ENCODE assay signal across 26 cellular contexts in genomic region chrX:49197543-49198087, GRCh38. TPM values are rescaled to one million over a fixed set of nuclear protein-coding genes. Genes with fewer than 3 reads are reported as not detected.
"Had no signal": no experiment of that assay in that cellular context is flagged by ENCODE, and none has a peak within 500 bp of the region (broad histone marks: within the 10 kb centered on the region; RNA-seq: fewer than 3 reads in every experiment).

No MANE protein-coding gene starts in this region.

- ATAC-seq: activated CD8-positive, alpha-beta memory T cell treated with anti-CD3 and anti-CD28 coated beads, Interleukin-2, amount 10 ng/mL, durations not matched to agents 7 days and 5 days; activated CD8-positive, alpha-beta T cell treated with anti-CD3 and anti-CD28 coated beads for 36 hours; activated naive CD4-positive, alpha-beta T cell treated with anti-CD3 and anti-CD28 coated beads, Interleukin-2, amount 50 U/mL, for 72 hours; gastroesophageal sphincter; heart left ventricle; left cardiac atrium; stimulated activated naive CD8-positive, alpha-beta T cell treated with anti-CD3 and anti-CD28 coated beads, Interleukin-15, amount 100 ng/mL, for 72 hours had no signal

- H3K9me3 ChIP-seq: breast epithelium, colonic mucosa, gastroesophageal sphincter, heart left ventricle, transverse colon, vagina had no signal

- DNase-seq: activated B cell treated with CpG ODN at 0.5 μM for 24 hours; activated CD4-positive, alpha-beta T cell treated with anti-CD3 and anti-CD28 coated beads for 4 hours; activated CD8-positive, alpha-beta memory T cell treated with anti-CD3 and anti-CD28 coated beads, Interleukin-2, amount 10 ng/mL, durations not matched to agents 7 days and 5 days; activated CD8-positive, alpha-beta T cell treated with anti-CD3 and anti-CD28 coated beads for 36 hours; activated T-cell treated with anti-CD3 and anti-CD28 coated beads for 4 hours; colonic mucosa; heart left ventricle; islet precursor cell; left cardiac atrium; midbrain; retina; stimulated activated CD4-positive, alpha-beta T cell treated with anti-CD3 and anti-CD28 coated beads, Interleukin-4, amount 100 ng/mL, for 1 hour; stimulated activated naive CD8-positive, alpha-beta T cell treated with anti-CD3 and anti-CD28 coated beads, Interleukin-15, amount 100 ng/mL, for 72 hours; T1000; transverse colon had no signal

- H3K27ac ChIP-seq: breast epithelium, colonic mucosa, epithelial cell of prostate, gastroesophageal sphincter, heart left ventricle, transverse colon, vagina had no signal

- H3K27ac Mint-ChIP-seq: activated B cell treated with CpG ODN at 0.5 μM for 24 hours; activated CD8-positive, alpha-beta T cell treated with anti-CD3 and anti-CD28 coated beads for 36 hours; nephron; progenitor cell of endocrine pancreas; stimulated activated naive CD8-positive, alpha-beta T cell treated with anti-CD3 and anti-CD28 coated beads, Interleukin-15, amount 100 ng/mL, for 72 hours had no signal

- H3K4me1 ChIP-seq: breast epithelium, colonic mucosa had no signal

- H3K9me3 Mint-ChIP-seq: activated B cell treated with CpG ODN at 0.5 μM for 24 hours; activated CD8-positive, alpha-beta T cell treated with anti-CD3 and anti-CD28 coated beads for 36 hours; activated naive CD4-positive, alpha-beta T cell treated with anti-CD3 and anti-CD28 coated beads, Interleukin-2, amount 50 U/mL, for 72 hours; central memory CD8-positive, alpha-beta T cell; stimulated activated naive CD8-positive, alpha-beta T cell treated with anti-CD3 and anti-CD28 coated beads, Interleukin-15, amount 100 ng/mL, for 72 hours; T-helper 1 cell treated with Interleukin-12 subunit alpha and Interleukin-12 subunit beta and Interleukin-4 antibody, amounts not matched to agents 30 μg/mL and 1 μg/mL, for 36 hours had no signal

- H3K27me3 ChIP-seq: colonic mucosa, gastroesophageal sphincter, heart left ventricle, transverse colon, vagina had no signal

- H3K36me3 ChIP-seq: breast epithelium, colonic mucosa, gastroesophageal sphincter, heart left ventricle, transverse colon, vagina had no signal

- H3K4me3 ChIP-seq: breast epithelium, colonic mucosa, gastroesophageal sphincter, heart left ventricle, transverse colon, vagina had no signal

- H3K4me3 Mint-ChIP-seq: activated B cell treated with CpG ODN at 0.5 μM for 24 hours; central memory CD8-positive, alpha-beta T cell had no signal

- H3K4me1 Mint-ChIP-seq: nephron had no signal

- H3K36me3 Mint-ChIP-seq: activated CD8-positive, alpha-beta memory T cell treated with anti-CD3 and anti-CD28 coated beads, Interleukin-2, amount 10 ng/mL, durations not matched to agents 7 days and 5 days had no signal

- H3K27me3 Mint-ChIP-seq: activated B cell treated with CpG ODN at 0.5 μM for 24 hours; activated CD8-positive, alpha-beta memory T cell treated with anti-CD3 and anti-CD28 coated beads, Interleukin-2, amount 10 ng/mL, durations not matched to agents 7 days and 5 days; activated CD8-positive, alpha-beta T cell treated with anti-CD3 and anti-CD28 coated beads for 36 hours; central memory CD8-positive, alpha-beta T cell; stimulated activated naive CD8-positive, alpha-beta T cell treated with anti-CD3 and anti-CD28 coated beads, Interleukin-15, amount 100 ng/mL, for 72 hours had no signal

RNA-seq across cellular contexts. Expression of gene CACNA1F, which starts 35.5 kb away (rescaled TPM):
- total RNA-seq: astrocyte, liver had no signal
